Comparison of ENCODE assay signal across 18 cellular contexts in the genomic region with DNA sequence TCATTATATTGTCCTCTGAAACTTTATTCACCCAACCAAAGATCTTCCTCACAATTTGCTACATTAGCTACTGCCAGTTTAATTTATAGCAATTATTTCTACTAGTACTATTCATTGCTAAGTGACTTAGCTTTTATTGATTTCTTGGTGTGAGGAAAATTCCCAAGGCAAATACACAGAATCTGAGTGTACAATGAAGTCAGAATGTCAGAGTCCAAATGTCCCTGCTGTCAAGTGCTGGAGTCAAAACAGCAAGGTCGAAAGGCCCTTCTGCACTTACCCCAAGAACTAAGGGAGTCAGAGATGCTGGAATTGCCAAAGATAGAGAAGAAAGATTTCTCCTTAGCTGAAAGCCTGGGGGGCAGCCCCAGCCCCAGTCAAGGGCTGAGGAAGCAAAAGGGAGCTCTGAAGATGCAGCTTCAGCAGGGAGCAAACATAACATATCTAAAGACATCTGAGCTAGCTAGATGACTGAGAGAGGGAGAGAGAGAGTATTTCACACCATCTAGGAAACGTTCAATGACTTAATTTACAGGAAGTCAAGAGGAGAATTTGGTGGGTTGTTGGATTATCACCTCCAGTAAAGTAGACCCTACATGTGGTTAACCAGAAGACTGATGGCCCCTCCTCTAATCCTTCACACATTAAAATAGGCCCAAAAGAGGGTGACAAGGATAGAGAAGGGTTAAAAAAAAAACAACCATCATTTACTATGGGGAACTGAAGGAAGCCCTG.
"Had no signal": no experiment of that assay in that cellular context is flagged by ENCODE, and none has a peak within 500 bp of the region (broad histone marks: within the 10 kb centered on the region; RNA-seq: fewer than 3 reads in every experiment).

No MANE protein-coding gene starts in this region.

- H3K4me3 ChIP-seq: esophagus squamous epithelium, lower lobe of right lung, pancreas, suprapubic skin, transverse colon, uterus had no signal

- H3K9me3 Mint-ChIP-seq: activated T-cell treated with anti-CD3 and anti-CD28 coated beads, Interleukin-2, amount 50 U/mL, for 72 hours; naive thymus-derived CD8-positive, alpha-beta T cell; stimulated activated naive CD8-positive, alpha-beta T cell treated with anti-CD3 and anti-CD28 coated beads, Interleukin-15, Interleukin-2, amounts not matched to agents 100 ng/mL and 50 ng/mL, for 24 hours had no signal

- ATAC-seq: activated T-cell treated with anti-CD3 and anti-CD28 coated beads, Interleukin-2, amount 50 U/mL, for 72 hours; lower lobe of right lung; naive thymus-derived CD8-positive, alpha-beta T cell; pancreas had no signal

- H3K27ac Mint-ChIP-seq: activated T-cell treated with anti-CD3 and anti-CD28 coated beads, Interleukin-2, amount 50 U/mL, for 72 hours; stimulated activated naive CD8-positive, alpha-beta T cell treated with anti-CD3 and anti-CD28 coated beads, Interleukin-15, Interleukin-2, amounts not matched to agents 100 ng/mL and 50 ng/mL, for 24 hours had no signal

- H3K36me3 ChIP-seq: esophagus squamous epithelium, lower lobe of right lung, neutrophil, pancreas, suprapubic skin, transverse colon, uterus, WERI-Rb-1 had no signal

- H3K27me3 Mint-ChIP-seq: naive thymus-derived CD8-positive, alpha-beta T cell; stimulated activated naive CD8-positive, alpha-beta T cell treated with anti-CD3 and anti-CD28 coated beads, Interleukin-15, Interleukin-2, amounts not matched to agents 100 ng/mL and 50 ng/mL, for 24 hours had no signal

- H3K4me1 ChIP-seq: lower lobe of right lung, pancreas, suprapubic skin, uterus had no signal

- H3K9me3 ChIP-seq: esophagus squamous epithelium, lower lobe of right lung, neutrophil, pancreas, suprapubic skin, transverse colon, uterus had no signal

- H3K27me3 ChIP-seq: neutrophil, pancreas, suprapubic skin, transverse colon, uterus had no signal

- H3K4me3 Mint-ChIP-seq: activated T-cell treated with anti-CD3 and anti-CD28 coated beads, Interleukin-2, amount 50 U/mL, for 72 hours; naive thymus-derived CD8-positive, alpha-beta T cell; stimulated activated naive CD8-positive, alpha-beta T cell treated with anti-CD3 and anti-CD28 coated beads, Interleukin-15, Interleukin-2, amounts not matched to agents 100 ng/mL and 50 ng/mL, for 24 hours had no signal

- H3K36me3 Mint-ChIP-seq: naive thymus-derived CD8-positive, alpha-beta T cell had no signal

- H3K27ac ChIP-seq: esophagus squamous epithelium, lower lobe of right lung, neutrophil, pancreas, suprapubic skin, transverse colon, uterus, WERI-Rb-1 had no signal

- DNase-seq: activated CD4-positive, alpha-beta T cell treated with anti-CD3 and anti-CD28 coated beads for 1 hour; activated CD4-positive, alpha-beta T cell treated with anti-CD3 and anti-CD28 coated beads, Interleukin-2, amount 50 U/mL, for 48 hours; activated effector memory CD4-positive, alpha-beta T cell treated with anti-CD3 and anti-CD28 coated beads, Interleukin-2, amount 50 U/mL, for 16 hours; activated naive CD4-positive, alpha-beta T cell treated with anti-CD3 and anti-CD28 coated beads, Interleukin-2, amount 50 U/mL, for 16 hours; activated T-cell treated with anti-CD3 and anti-CD28 coated beads, Interleukin-2, amount 50 U/mL, for 72 hours; effector memory CD4-positive, alpha-beta T cell; esophagus squamous epithelium; lower lobe of right lung; naive thymus-derived CD8-positive, alpha-beta T cell; pancreas; stimulated activated CD4-positive, alpha-beta T cell treated with anti-CD3 and anti-CD28 coated beads, Interleukin-12 subunit alpha, Interleukin-12 subunit beta, amount 100 ng/mL, for 4 hours; stimulated activated CD4-positive, alpha-beta T cell treated with anti-CD3 and anti-CD28 coated beads, Interleukin-2, amount 100 ng/mL, for 24 hours; transverse colon; uterus; WERI-Rb-1 had no signal
